Comparison of ENCODE assay signal across 8 cellular contexts in genomic region chr16:3112058-3112880, GRCh38. TPM values are rescaled to one million over a fixed set of nuclear protein-coding genes. Genes with fewer than 3 reads are reported as not detected.
DNase-seq lines count a peak whose midpoint lies in the region; ATAC-seq and TF ChIP-seq lines count a peak whose summit lies in the region.

Gene ZNF205 (plus strand): TSS chr16:3112586. CDS start chr16:3113431, 845 bp downstream.

- in situ Hi-C loops in gastrocnemius medialis (cut with MboI; ENCODE audit: low sequenced_read_pairs in 4 of 4), result no loop called here

- TF ChIP-seq CTCF in brain (conservative IDR thresholded peaks at IDR 0.05) (no peak), gastrocnemius medialis (IDR thresholded peaks at IDR 0.05 in 4 of 5, conservative IDR thresholded peaks at IDR 0.05 in 1 of 5) (no peak)

- DNase-seq in GM03348 (ENCODE audit: low spot score), result peak; percentile 92
- DNase-seq in NCI-H2171 (lab: John Stamatoyannopoulos, UW), result peak; percentile 79
- peak in 1 of 2 donors; percentile 28 for DNase-seq in gastrocnemius medialis
- no peak for DNase-seq in activated CD8-positive, alpha-beta memory T cell treated with anti-CD3 and anti-CD28 coated beads, Interleukin-2, amount 10 ng/mL, durations not matched to agents 7 days and 5 days

- H3K4me3 ChIP-seq in iPS-15b (ENCODE audit: low read depth, low read length) (peak within 1 kb of the TSS; percentile 92), gastrocnemius medialis (peak within 1 kb of the TSS; percentile 63 to 77 (median 69))

- H3K4me3 Mint-ChIP-seq in brain, result peak within 1 kb of the TSS; percentile 87 to 98 (median 91)
- no peak within 1 kb of the TSS for H3K4me3 Mint-ChIP-seq in activated CD8-positive, alpha-beta memory T cell treated with anti-CD3 and anti-CD28 coated beads, Interleukin-2, amount 10 ng/mL, durations not matched to agents 7 days and 5 days

- no peaks in the 10 kb centered on the region for H3K27me3 ChIP-seq in iPS-15b (ENCODE audit: control insufficient read depth, insufficient read depth, low read length)
- no peaks in the 10 kb centered on the region for H3K27me3 ChIP-seq in gastrocnemius medialis

- H3K9me3 ChIP-seq in iPS-15b (ENCODE audit: control insufficient read depth, insufficient read depth, low read length), result no peaks in the 10 kb centered on the region
- H3K9me3 ChIP-seq in gastrocnemius medialis, result no peaks in the 10 kb centered on the region

- intact Hi-C loops in gastrocnemius medialis (cut with DNase I; ENCODE audit: low total_unique reads), result no loop called here

- peaks cover 41% of the 10 kb centered on the region for H3K4me1 Mint-ChIP-seq in brain
- peaks cover 3% of the 10 kb centered on the region for H3K4me1 Mint-ChIP-seq in activated CD8-positive, alpha-beta memory T cell treated with anti-CD3 and anti-CD28 coated beads, Interleukin-2, amount 10 ng/mL, durations not matched to agents 7 days and 5 days

- peak within 1 kb of the TSS; percentile 79 for H3K9ac ChIP-seq in iPS-15b (ENCODE audit: low read depth, low read length)

- ATAC-seq in gastrocnemius medialis, result peak; percentile 59 to 71
- ATAC-seq in activated CD8-positive, alpha-beta memory T cell treated with anti-CD3 and anti-CD28 coated beads, Interleukin-2, amount 10 ng/mL, durations not matched to agents 7 days and 5 days, result no peak
- no peak for ATAC-seq in GM19463 (IDR thresholded peaks at IDR 0.05; ENCODE audit: unreplicated experiment)
- no peak for ATAC-seq in HG03139 (IDR thresholded peaks at IDR 0.05; ENCODE audit: unreplicated experiment)

- CTCF ChIA-PET in activated CD8-positive, alpha-beta memory T cell treated with anti-CD3 and anti-CD28 coated beads, Interleukin-2, amount 10 ng/mL, durations not matched to agents 7 days and 5 days (lab: Charles Lee), result interaction anchor here (1.1 to 1.6 kb wide), 3 partner anchors 13 to 54 kb away, joined by 3 to 7 read pairs (median 3); partner anchors contain the start of gene ZSCAN10

- H3K36me3 Mint-ChIP-seq in brain, result peaks cover 16% of the 10 kb centered on the region
- H3K36me3 Mint-ChIP-seq in activated CD8-positive, alpha-beta memory T cell treated with anti-CD3 and anti-CD28 coated beads, Interleukin-2, amount 10 ng/mL, durations not matched to agents 7 days and 5 days, result no peaks in the 10 kb centered on the region

- H3K9me3 Mint-ChIP-seq in brain, result no peaks in the 10 kb centered on the region
- H3K9me3 Mint-ChIP-seq in activated CD8-positive, alpha-beta memory T cell treated with anti-CD3 and anti-CD28 coated beads, Interleukin-2, amount 10 ng/mL, durations not matched to agents 7 days and 5 days (ENCODE audit: low read depth), result no peaks in the 10 kb centered on the region

- H3K27ac Mint-ChIP-seq in brain, result peak within 1 kb of the TSS; percentile 89 to 100 (median 96)
- H3K27ac Mint-ChIP-seq in activated CD8-positive, alpha-beta memory T cell treated with anti-CD3 and anti-CD28 coated beads, Interleukin-2, amount 10 ng/mL, durations not matched to agents 7 days and 5 days, result no peak within 1 kb of the TSS

- peak within 1 kb of the TSS; percentile 50 to 66 (median 60) for H3K27ac ChIP-seq in gastrocnemius medialis

- peaks cover 2% of the 10 kb centered on the region for H3K4me1 ChIP-seq in iPS-15b (ENCODE audit: control insufficient read depth, insufficient read depth, low read length)
- H3K4me1 ChIP-seq in gastrocnemius medialis, result peaks cover 11 to 13% of the 10 kb centered on the region in 2 donors

- peaks cover 8% of the 10 kb centered on the region for H3K27me3 Mint-ChIP-seq in brain
- peaks cover 19% of the 10 kb centered on the region for H3K27me3 Mint-ChIP-seq in activated CD8-positive, alpha-beta memory T cell treated with anti-CD3 and anti-CD28 coated beads, Interleukin-2, amount 10 ng/mL, durations not matched to agents 7 days and 5 days

- H3K36me3 ChIP-seq in iPS-15b (ENCODE audit: control insufficient read depth, insufficient read depth, low read length) (peaks cover 12% of the 10 kb centered on the region), gastrocnemius medialis (peaks cover 0 to 4% of the 10 kb centered on the region in 2 donors)

- no peak for TF ChIP-seq POLR2A in gastrocnemius medialis (IDR thresholded peaks at IDR 0.05)

RNA-seq across cellular contexts. Expression of gene ZNF205, which starts in this region (rescaled TPM):
- 25.2 TPM for polyA plus RNA-seq in brain (ENCODE audit: insufficient read depth, low read depth, low replicate concordance)
- total RNA-seq in gastrocnemius medialis, result 10 to 100 TPM in 1 of 4 donors, 1 to 10 TPM in 3; 4.8 to 10.8 (median 6.1) TPM
- not detected for total RNA-seq in activated CD8-positive, alpha-beta memory T cell treated with anti-CD3 and anti-CD28 coated beads, Interleukin-2, amount 10 ng/mL, durations not matched to agents 7 days and 5 days

Comparison
In these comparisons a context has a peak if more than half of its experiments do, and no peak if none do; other contexts are left out.
1. RNA of gene ZNF205 (total RNA-seq): 4.8 to 10.8 TPM in gastrocnemius medialis; not detected in activated CD8-positive, alpha-beta memory T cell treated with anti-CD3 and anti-CD28 coated beads, Interleukin-2, amount 10 ng/mL, durations not matched to agents 7 days and 5 days; every median in the first group is over 4 times any median in the second.
2. ATAC-seq: peak in gastrocnemius medialis (2 of 2); none in activated CD8-positive, alpha-beta memory T cell treated with anti-CD3 and anti-CD28 coated beads, Interleukin-2, amount 10 ng/mL, durations not matched to agents 7 days and 5 days (single experiment), GM19463 (single experiment) and HG03139 (single experiment).